7 cellular contexts compared by ENCODE assay signal in genomic region chr7:103149808-103150180, GRCh38. TPM values are rescaled to one million over a fixed set of nuclear protein-coding genes. Genes with fewer than 3 reads are reported as not detected.
DNase-seq lines count a peak whose midpoint lies in the region; ATAC-seq, FAIRE-seq and TF ChIP-seq lines count a peak whose summit lies in the region.

No MANE protein-coding gene starts in this region.

- H3K4me1 ChIP-seq in HUES6 (ENCODE audit: control insufficient read depth, insufficient read depth, low read length): peaks cover 21% of the 10 kb centered on the region
- peaks cover 20% of the 10 kb centered on the region for H3K4me1 ChIP-seq in neuron (ENCODE audit: insufficient read depth, low read length)

- DNase-seq in dorsolateral prefrontal cortex: no peak
- no peak for DNase-seq in H54 (ENCODE audit: insufficient read length, low spot score)
- no peak for DNase-seq in NCI-H187 (lab: John Stamatoyannopoulos, UW)

- H3K9me3 ChIP-seq in HUES6 (ENCODE audit: control insufficient read depth, insufficient read depth, low read depth, low read length) (no peaks in the 10 kb centered on the region), neuron (ENCODE audit: low read length) (no peaks in the 10 kb centered on the region)

- peak overlapping the region; percentile 84 for H3K4me3 ChIP-seq in HUES6 (ENCODE audit: low read depth, low read length)
- peak overlapping the region; percentile 52 to 96 (median 81) for H3K4me3 ChIP-seq in dorsolateral prefrontal cortex
- H3K4me3 ChIP-seq in neuron (ENCODE audit: low read length): peak overlapping the region; percentile 97

- intact Hi-C loops in dorsolateral prefrontal cortex (cut with DNase I): loop anchor here (2.0 to 5.0 kb wide), 6 partner anchors 35 to 198 kb away; partner anchors contain the start of genes ARMC10 (in 2 of the 2), PMPCB (in 1 of the 2) and PSMC2 (in 1 of the 2)

- H3K27ac ChIP-seq in HUES6 (ENCODE audit: low read depth, low read length): peak overlapping the region; percentile 91; the same call in 1 of the 2 replicates
- peak overlapping the region; percentile 96 to 100 (median 99) for H3K27ac ChIP-seq in dorsolateral prefrontal cortex

- ATAC-seq in GM19395 (IDR thresholded peaks at IDR 0.05; ENCODE audit: unreplicated experiment) (peak; percentile 35), GM18517 (IDR thresholded peaks at IDR 0.05; ENCODE audit: unreplicated experiment) (no peak)

- no peak for TF ChIP-seq CTCF in dorsolateral prefrontal cortex (IDR thresholded peaks at IDR 0.05 in 54 of 56, conservative IDR thresholded peaks at IDR 0.05 in 2 of 56; ENCODE audit: low read depth in 1 of 56, partially characterized antibody in 56 of 56)

- peak overlapping the region; percentile 93 for H3K9ac ChIP-seq in HUES6 (ENCODE audit: low read length)

- H3K36me3 ChIP-seq in HUES6 (ENCODE audit: control insufficient read depth, insufficient read depth, low read length) (no peaks in the 10 kb centered on the region), neuron (ENCODE audit: insufficient read depth, low read length) (no peaks in the 10 kb centered on the region)

- TF ChIP-seq POLR2A in H54 (IDR thresholded peaks at IDR 0.05; ENCODE audit: low read depth, low read length): no peak

- H3K27me3 ChIP-seq in HUES6 (ENCODE audit: control insufficient read depth, insufficient read depth, low read length) (no peaks in the 10 kb centered on the region), dorsolateral prefrontal cortex (no peaks in the 10 kb centered on the region), neuron (ENCODE audit: insufficient read depth, low read length) (no peaks in the 10 kb centered on the region)

- H2AFZ ChIP-seq in neuron (ENCODE audit: low read depth, low read length): peak overlapping the region; percentile 99

- no peak for FAIRE-seq in H54 (lab: Jason Lieb, UNC)

RNA-seq across cellular contexts. Expression of gene NAPEPLD, which starts 0.9 kb away (rescaled TPM):
- 100 to 1,000 TPM in 23 of 120 experiments, 10 to 100 TPM in 97; 63.0 to 129 (median 90.9) TPM for total RNA-seq in dorsolateral prefrontal cortex
